ENCODE assay signal across 11 cellular contexts in the genomic region with DNA sequence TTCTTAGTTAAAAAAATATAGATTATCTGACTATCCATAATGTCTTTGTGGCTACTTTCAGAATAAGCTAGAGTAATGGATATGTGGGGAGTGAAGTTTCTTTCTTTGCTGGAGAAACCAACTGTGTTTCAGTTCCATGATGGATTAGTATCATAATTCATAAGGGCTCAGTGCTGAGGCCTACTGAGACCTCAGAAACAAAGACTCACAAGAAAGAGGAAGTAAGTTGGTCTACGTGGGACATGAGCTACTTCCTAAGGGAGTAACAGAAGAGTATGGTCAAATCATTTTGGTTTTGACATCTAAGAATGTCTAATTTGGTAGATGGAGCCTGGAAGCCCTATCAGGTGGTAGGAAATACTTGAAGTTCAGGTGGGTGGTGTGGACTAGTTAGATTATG.
DNase-seq lines count a peak whose midpoint lies in the region; ATAC-seq and FAIRE-seq lines count a peak whose summit lies in the region.
"Had no signal": no experiment of that assay in that cellular context is flagged by ENCODE, and none has a peak within 500 bp of the region (broad histone marks: within the 10 kb centered on the region; RNA-seq: fewer than 3 reads in every experiment).

No MANE protein-coding gene starts in this region.

- H3K9me3 ChIP-seq in BLaER1, result no peaks in the 10 kb centered on the region

- ATAC-seq in GM19035 (IDR thresholded peaks at IDR 0.05; ENCODE audit: unreplicated experiment) (peak; percentile 75), HG02678 (IDR thresholded peaks at IDR 0.05; ENCODE audit: unreplicated experiment) (peak; percentile 89), HG03469 (IDR thresholded peaks at IDR 0.05; ENCODE audit: unreplicated experiment) (peak; percentile 93)
- ATAC-seq: WTC11 had no signal

- peaks cover 12% of the 10 kb centered on the region for H3K4me1 ChIP-seq in BLaER1

- no peaks in the 10 kb centered on the region for H4K20me1 ChIP-seq in BLaER1

- no peaks in the 10 kb centered on the region for H3K36me3 ChIP-seq in BLaER1

- no peak overlapping the region for H3K9ac ChIP-seq in BLaER1

- no peak overlapping the region for H3K4me3 ChIP-seq in BLaER1
- H3K4me3 ChIP-seq: dorsolateral prefrontal cortex had no signal

- H3K4me2 ChIP-seq in BLaER1, result peak overlapping the region; percentile 39

- DNase-seq in T-helper 2 cell (no peak), urothelium cell line (ENCODE audit: low spot score) (no peak), NCI-H2081 (lab: John Stamatoyannopoulos, UW) (no peak), RPMI8226 (no peak)
- DNase-seq: dorsolateral prefrontal cortex, NCI-H774 had no signal

- H3K27me3 ChIP-seq in BLaER1, result no peaks in the 10 kb centered on the region
- H3K27me3 ChIP-seq: dorsolateral prefrontal cortex had no signal

- no peak overlapping the region for H3K27ac ChIP-seq in BLaER1
- H3K27ac ChIP-seq: dorsolateral prefrontal cortex had no signal

- FAIRE-seq in urothelium cell line (lab: Jason Lieb, UNC), result no peak
